In genomic region chr6:142728910-142729481, GRCh38 we compare ENCODE assay signal across 10 cellular contexts.
DNase-seq lines count a peak whose midpoint lies in the region; ATAC-seq and TF ChIP-seq lines count a peak whose summit lies in the region.
"Had no signal": no experiment of that assay in that cellular context is flagged by ENCODE, and none has a peak within 500 bp of the region (broad histone marks: within the 10 kb centered on the region; RNA-seq: fewer than 3 reads in every experiment).

No MANE protein-coding gene starts in this region.

- H3K4me3 Mint-ChIP-seq in activated T-cell treated with anti-CD3 and anti-CD28 coated beads, Interleukin-2, amount 50 U/mL, for 24 hours: peak overlapping the region; percentile 26
- H3K4me3 Mint-ChIP-seq in stimulated activated naive CD8-positive, alpha-beta T cell treated with anti-CD3 and anti-CD28 coated beads, Interleukin-15, amount 100 ng/mL, for 72 hours: peak overlapping the region; percentile 45 to 53

- TF ChIP-seq CTCF in RWPE2 (IDR thresholded peaks at IDR 0.05; ENCODE audit: poor library complexity, severe bottlenecking): no peak

- H3K4me1 Mint-ChIP-seq in activated T-cell treated with anti-CD3 and anti-CD28 coated beads, Interleukin-2, amount 50 U/mL, for 24 hours (ENCODE audit: low read depth): peaks cover 34% of the 10 kb centered on the region
- H3K4me1 Mint-ChIP-seq in stimulated activated naive CD8-positive, alpha-beta T cell treated with anti-CD3 and anti-CD28 coated beads, Interleukin-15, amount 100 ng/mL, for 72 hours: peaks cover 35% of the 10 kb centered on the region

- H3K27me3 ChIP-seq in RWPE2 (ENCODE audit: insufficient read depth, poor library complexity, severe bottlenecking): no peaks in the 10 kb centered on the region

- H3K36me3 Mint-ChIP-seq in activated T-cell treated with anti-CD3 and anti-CD28 coated beads, Interleukin-2, amount 50 U/mL, for 24 hours (ENCODE audit: low read depth): no peaks in the 10 kb centered on the region

- H3K27ac Mint-ChIP-seq in activated T-cell treated with anti-CD3 and anti-CD28 coated beads, Interleukin-2, amount 50 U/mL, for 24 hours: no peak overlapping the region
- no peak overlapping the region for H3K27ac Mint-ChIP-seq in stimulated activated naive CD8-positive, alpha-beta T cell treated with anti-CD3 and anti-CD28 coated beads, Interleukin-15, amount 100 ng/mL, for 72 hours

- H3K4me3 ChIP-seq in RWPE2 (ENCODE audit: severe bottlenecking): no peak overlapping the region

- no peaks in the 10 kb centered on the region for H3K9me3 Mint-ChIP-seq in activated T-cell treated with anti-CD3 and anti-CD28 coated beads, Interleukin-2, amount 50 U/mL, for 24 hours
- peaks cover 5 to 10% of the 10 kb centered on the region in 2 donors for H3K9me3 Mint-ChIP-seq in stimulated activated naive CD8-positive, alpha-beta T cell treated with anti-CD3 and anti-CD28 coated beads, Interleukin-15, amount 100 ng/mL, for 72 hours

- no peaks in the 10 kb centered on the region for H3K9me3 ChIP-seq in RWPE2 (ENCODE audit: severe bottlenecking)

- no peak overlapping the region for H3K27ac ChIP-seq in RWPE2 (ENCODE audit: poor library complexity, severe bottlenecking)
- H3K27ac ChIP-seq: KMS-11 had no signal

- ATAC-seq in RWPE2 (ENCODE audit: low read depth): 0 out of 3 replicates have a peak, but pooled peaks have one; percentile 19
- ATAC-seq in stimulated activated naive CD8-positive, alpha-beta T cell treated with anti-CD3 and anti-CD28 coated beads, Interleukin-15, amount 100 ng/mL, for 72 hours: no peak
- ATAC-seq in HG03175 (IDR thresholded peaks at IDR 0.05; ENCODE audit: unreplicated experiment): no peak
- no peak for ATAC-seq in GM19035 (IDR thresholded peaks at IDR 0.05; ENCODE audit: unreplicated experiment)
- no peak for ATAC-seq in HG03442 (IDR thresholded peaks at IDR 0.05; ENCODE audit: unreplicated experiment)
- ATAC-seq: HCT116 had no signal

- peaks cover 3% of the 10 kb centered on the region for H3K27me3 Mint-ChIP-seq in activated T-cell treated with anti-CD3 and anti-CD28 coated beads, Interleukin-2, amount 50 U/mL, for 24 hours
- H3K27me3 Mint-ChIP-seq in stimulated activated naive CD8-positive, alpha-beta T cell treated with anti-CD3 and anti-CD28 coated beads, Interleukin-15, amount 100 ng/mL, for 72 hours: no peaks in the 10 kb centered on the region

- no peaks in the 10 kb centered on the region for H3K36me3 ChIP-seq in RWPE2 (ENCODE audit: low read depth)

- H3K4me1 ChIP-seq in RWPE2 (ENCODE audit: insufficient read depth, poor library complexity, severe bottlenecking): peaks cover 4% of the 10 kb centered on the region

- DNase-seq in activated T-cell treated with anti-CD3 and anti-CD28 coated beads, Interleukin-2, amount 50 U/mL, for 24 hours: no peak
- no peak for DNase-seq in activated T-cell treated with anti-CD3 and anti-CD28 coated beads, Interleukin-2, amount 50 U/mL, for 1 hour
- DNase-seq in RWPE2 (ENCODE audit: low spot score) (no peak), fibroblast of peridontal ligament (ENCODE audit: extremely low read depth) (peak; percentile 85)
- no peak for DNase-seq in stimulated activated naive CD8-positive, alpha-beta T cell treated with anti-CD3 and anti-CD28 coated beads, Interleukin-15, amount 100 ng/mL, for 72 hours
